ENCODE assay signal across 8 cellular contexts in genomic region chr11:15770798-15771414, GRCh38.
DNase-seq lines count a peak whose midpoint lies in the region; ATAC-seq, FAIRE-seq and TF ChIP-seq lines count a peak whose summit lies in the region.

No MANE protein-coding gene starts in this region.

- no peaks in the 10 kb centered on the region for H4K20me1 ChIP-seq in KMS-11 (ENCODE audit: insufficient read depth)
- H4K20me1 ChIP-seq in astrocyte (ENCODE audit: insufficient read depth, low read length) = no peaks in the 10 kb centered on the region

- peaks cover 23% of the 10 kb centered on the region for H3K27me3 Mint-ChIP-seq in astrocyte (ENCODE audit: low read depth, unreplicated experiment)

- no peaks in the 10 kb centered on the region for H3K79me2 ChIP-seq in KMS-11 (ENCODE audit: insufficient read depth, low read depth)
- no peaks in the 10 kb centered on the region for H3K79me2 ChIP-seq in astrocyte (ENCODE audit: insufficient read depth, low read length)

- TF ChIP-seq EP300 in upper lobe of left lung (IDR thresholded peaks at IDR 0.05) = no peak

- no peaks in the 10 kb centered on the region for H3K27me3 ChIP-seq in cardiac muscle cell
- H3K27me3 ChIP-seq in KMS-11 (ENCODE audit: insufficient read depth, low read depth) = no peaks in the 10 kb centered on the region
- H3K27me3 ChIP-seq in astrocyte (ENCODE audit: insufficient read depth, low read length) = peaks cover 3% of the 10 kb centered on the region
- H3K27me3 ChIP-seq in upper lobe of left lung = no peaks in the 10 kb centered on the region

- no peak overlapping the region for H3K4me3 ChIP-seq in cardiac muscle cell
- H3K4me3 ChIP-seq in KMS-11 (IDR thresholded peaks at IDR 0.05; ENCODE audit: insufficient read depth, low read depth, low read length) = no peak overlapping the region
- no peak overlapping the region for H3K4me3 ChIP-seq in astrocyte (ENCODE audit: insufficient read depth, low read depth, low read length)
- H3K4me3 ChIP-seq in upper lobe of left lung = no peak overlapping the region

- no peak overlapping the region for H3K9ac ChIP-seq in KMS-11
- H3K9ac ChIP-seq in astrocyte (ENCODE audit: low read length) = no peak overlapping the region

- TF ChIP-seq CTCF in cardiac muscle cell (IDR thresholded peaks at IDR 0.05; ENCODE audit: low read depth, low read length) (peak; percentile 80), KMS-11 (conservative IDR thresholded peaks at IDR 0.05; ENCODE audit: low read depth, low read length) (peak; percentile 62), astrocyte (IDR thresholded peaks at IDR 0.05; ENCODE audit: insufficient read depth, low read depth, low read length) (peak; percentile 65), upper lobe of left lung (IDR thresholded peaks at IDR 0.05) (peak in 4 of 6 experiments; percentile 17 to 40 (median 28))

- TF ChIP-seq POLR2A in upper lobe of left lung (IDR thresholded peaks at IDR 0.05) = no peak

- H3K4me1 Mint-ChIP-seq in astrocyte (ENCODE audit: low read depth, unreplicated experiment) = peaks cover 12% of the 10 kb centered on the region

- no peak overlapping the region for H3K4me3 Mint-ChIP-seq in astrocyte (ENCODE audit: unreplicated experiment)

- H2AFZ ChIP-seq in KMS-11 (ENCODE audit: low read depth) (no peak overlapping the region), astrocyte (ENCODE audit: low read depth, low read length) (no peak overlapping the region)

- H3K27ac Mint-ChIP-seq in astrocyte (ENCODE audit: unreplicated experiment) = no peak overlapping the region

- intact Hi-C loops in Right ventricle myocardium inferior (cut with DNase I) = loop anchor here (2.0 to 5.0 kb wide), 2 partner anchors 120 to 841 kb away; no protein-coding TSS in a partner anchor

- ATAC-seq in Right ventricle myocardium inferior (no peak), upper lobe of left lung (ENCODE audit: low FRiP score in 2 of 2) (peak in 1 of 2 donors; percentile 55), HG03196 (IDR thresholded peaks at IDR 0.05; ENCODE audit: unreplicated experiment) (no peak)

- no peaks in the 10 kb centered on the region for H3K4me1 ChIP-seq in cardiac muscle cell (ENCODE audit: low read depth)
- H3K4me1 ChIP-seq in KMS-11 (ENCODE audit: low read depth, poor library complexity, severe bottlenecking) = no peaks in the 10 kb centered on the region
- H3K4me1 ChIP-seq in astrocyte (ENCODE audit: insufficient read depth, low read length) = peaks cover 9% of the 10 kb centered on the region
- H3K4me1 ChIP-seq in upper lobe of left lung = no peaks in the 10 kb centered on the region

- WGBS in upper lobe of left lung, 2 donors = 89 to 100% methylated on average over 1 of the region's 1 CpG

- H3K9me3 Mint-ChIP-seq in astrocyte (ENCODE audit: unreplicated experiment) = no peaks in the 10 kb centered on the region

- H3K27ac ChIP-seq in cardiac muscle cell = no peak overlapping the region
- H3K27ac ChIP-seq in KMS-11 = no peak overlapping the region
- H3K27ac ChIP-seq in astrocyte (ENCODE audit: low read depth, low read length) = no peak overlapping the region
- H3K27ac ChIP-seq in upper lobe of left lung = no peak overlapping the region

- H3K4me2 ChIP-seq in KMS-11 (no peak overlapping the region), astrocyte (ENCODE audit: low read length) (no peak overlapping the region)

- H3K36me3 Mint-ChIP-seq in astrocyte (ENCODE audit: low read depth, unreplicated experiment) = no peaks in the 10 kb centered on the region

- H3K9me3 ChIP-seq in cardiac muscle cell (ENCODE audit: low read depth) (no peaks in the 10 kb centered on the region), astrocyte (ENCODE audit: insufficient read depth, low read depth, low read length) (no peaks in the 10 kb centered on the region), upper lobe of left lung (no peaks in the 10 kb centered on the region)

- DNase-seq in cardiac muscle cell (ENCODE audit: low read depth in 1 of 2, low spot score in 1 of 2) = peak; percentile 57 to 66
- no peak for DNase-seq in Right ventricle myocardium inferior (ENCODE audit: missing footprints)
- DNase-seq in astrocyte (ENCODE audit: low read depth) = peak; percentile 8
- DNase-seq in kidney glomerular epithelial cell (lab: John Stamatoyannopoulos, UW) = peak; percentile 10
- peak in 1 of 2 donors; percentile 40 for DNase-seq in upper lobe of left lung
- DNase-seq in effector CD8-positive, alpha-beta T cell (lab: John Stamatoyannopoulos, UW) = no peak

- no peak for FAIRE-seq in astrocyte (lab: Jason Lieb, UNC)

- H3K36me3 ChIP-seq in cardiac muscle cell (no peaks in the 10 kb centered on the region), KMS-11 (ENCODE audit: insufficient read depth) (no peaks in the 10 kb centered on the region), astrocyte (ENCODE audit: insufficient read depth, low read length) (no peaks in the 10 kb centered on the region), upper lobe of left lung (no peaks in the 10 kb centered on the region)

Comparison
In these comparisons a context has a peak if more than half of its experiments do, and no peak if none do; other contexts are left out.
1. DNase-seq: peak in cardiac muscle cell (2 of 2), astrocyte (single experiment) and kidney glomerular epithelial cell (single experiment); none in Right ventricle myocardium inferior (single experiment) and effector CD8-positive, alpha-beta T cell (single experiment).
2. CTCF ChIP-seq: peak in every context shown above with its lines; median percentile 80 in cardiac muscle cell; 65 in astrocyte; 62 in KMS-11; 28 in upper lobe of left lung.